In genomic region chr22:44261861-44262595, GRCh38 we compare ENCODE assay signal across 15 cellular contexts. TPM values are rescaled to one million over a fixed set of nuclear protein-coding genes. Genes with fewer than 3 reads are reported as not detected.
DNase-seq lines count a peak whose midpoint lies in the region; ATAC-seq and TF ChIP-seq lines count a peak whose summit lies in the region.
"Had no signal": no experiment of that assay in that cellular context is flagged by ENCODE, and none has a peak within 500 bp of the region (broad histone marks: within the 10 kb centered on the region; RNA-seq: fewer than 3 reads in every experiment).

No MANE protein-coding gene starts in this region.

- no peak for TF ChIP-seq POLR2A in ovary (IDR thresholded peaks at IDR 0.05)

- TF ChIP-seq CTCF in chondrocyte (IDR thresholded peaks at IDR 0.05), result no peak
- no peak for TF ChIP-seq CTCF in ovary (IDR thresholded peaks at IDR 0.05)
- TF ChIP-seq CTCF in WERI-Rb-1 (IDR thresholded peaks at IDR 0.05; ENCODE audit: low read depth, low read length), result no peak

- H3K4me3 ChIP-seq in ovary, result no peak overlapping the region
- no peak overlapping the region for H3K4me3 ChIP-seq in WERI-Rb-1 (ENCODE audit: low read depth, low read length)
- H3K4me3 ChIP-seq: upper lobe of left lung had no signal

- H3K27ac ChIP-seq in ovary (no peak overlapping the region), WERI-Rb-1 (no peak overlapping the region)
- H3K27ac ChIP-seq: upper lobe of left lung had no signal

- peaks cover 1% of the 10 kb centered on the region for H3K4me1 ChIP-seq in ovary (ENCODE audit: insufficient read depth)
- H3K4me1 ChIP-seq: Caco-2, upper lobe of left lung had no signal

- no peak overlapping the region for H3K27ac Mint-ChIP-seq in chondrocyte (ENCODE audit: unreplicated experiment)
- H3K27ac Mint-ChIP-seq: memory B cell had no signal

- peaks cover 3% of the 10 kb centered on the region for H3K4me1 Mint-ChIP-seq in chondrocyte (ENCODE audit: low read depth)
- H3K4me1 Mint-ChIP-seq: memory B cell had no signal

- no peak for ATAC-seq in HG02970 (IDR thresholded peaks at IDR 0.05; ENCODE audit: low FRiP score, unreplicated experiment)

- peaks cover 11% of the 10 kb centered on the region for H3K36me3 Mint-ChIP-seq in chondrocyte (ENCODE audit: low read depth)
- H3K36me3 Mint-ChIP-seq: memory B cell had no signal

- H3K4me3 Mint-ChIP-seq in chondrocyte (ENCODE audit: unreplicated experiment), result no peak overlapping the region
- H3K4me3 Mint-ChIP-seq: memory B cell had no signal

- H3K9me3 ChIP-seq in ovary, result no peaks in the 10 kb centered on the region
- no peaks in the 10 kb centered on the region for H3K9me3 ChIP-seq in WERI-Rb-1 (ENCODE audit: severe bottlenecking)
- H3K9me3 ChIP-seq: Caco-2, upper lobe of left lung had no signal

- H3K9me3 Mint-ChIP-seq in chondrocyte (ENCODE audit: low read depth), result peaks cover 3% of the 10 kb centered on the region
- H3K9me3 Mint-ChIP-seq: memory B cell had no signal

- no peaks in the 10 kb centered on the region for H3K36me3 ChIP-seq in ovary
- H3K36me3 ChIP-seq in WERI-Rb-1, result no peaks in the 10 kb centered on the region
- H3K36me3 ChIP-seq: upper lobe of left lung had no signal

- WGBS in ovary, 3 donors, result 53 to 61% (median 60%) methylated on average over 10 to 12 of the region's 12 CpGs

- DNase-seq in DMS79 treated with DMSO at 0.1 percent for 48 hours (lab: John Stamatoyannopoulos, UW) (peak; percentile 3), DMS79 (lab: John Stamatoyannopoulos, UW) (no peak), NCI-H345 (lab: John Stamatoyannopoulos, UW) (peak; percentile 88), chondrocyte (ENCODE audit: low spot score) (peak; percentile 52), ovary (peak in 4 of 5 donors; percentile 22 to 72 (median 36)), AML-193 (lab: John Stamatoyannopoulos, UW) (no peak), WERI-Rb-1 (no peak)
- DNase-seq: 8988T; activated gamma-delta T cell treated with Interleukin-2 at 50 U/mL for 16 hours; NK-92 treated with Interleukin-12 subunit alpha and Interleukin-12 subunit beta, amount 100 ng/mL, for 24 hours; stimulated activated CD4-positive, alpha-beta T cell treated with anti-CD3 and anti-CD28 coated beads, Interleukin-12 subunit alpha, Interleukin-12 subunit beta, amount 100 ng/mL, for 4 hours had no signal

- intact Hi-C loops in ovary (cut with DNase I), result no loop called here

- H3K27me3 ChIP-seq in ovary (no peaks in the 10 kb centered on the region), WERI-Rb-1 (ENCODE audit: insufficient read depth, low read depth, severe bottlenecking) (no peaks in the 10 kb centered on the region)
- H3K27me3 ChIP-seq: upper lobe of left lung had no signal

- H3K27me3 Mint-ChIP-seq in chondrocyte (ENCODE audit: low read depth), result peaks cover 4% of the 10 kb centered on the region

- TF ChIP-seq EP300 in ovary (IDR thresholded peaks at IDR 0.05), result no peak

RNA-seq across cellular contexts. Expression of gene SHISAL1, which starts 50.7 kb away (rescaled TPM):
- total RNA-seq in chondrocyte, result 7.5 to 20.9 TPM (median 8.3 TPM) in 3 replicates
- total RNA-seq in ovary, result 1 to 10 TPM in 4 of 7 donors, under 1 TPM in 3; 0.35 to 4.5 (median 2.0) TPM
- polyA plus RNA-seq in ovary, result 1 to 10 TPM in 1 of 2 donors, under 1 TPM in 1; 0.33 to 4.2 TPM
- total RNA-seq: Caco-2 had no signal

Comparison
In these comparisons a context has a peak if more than half of its experiments do, and no peak if none do; other contexts are left out.
1. DNase-seq: peak in DMS79 treated with DMSO at 0.1 percent for 48 hours (single experiment), NCI-H345 (single experiment), chondrocyte (single experiment) and ovary (4 of 5); none in DMS79 (single experiment), AML-193 (0 of 2) and WERI-Rb-1 (single experiment).